In genomic region chr14:77064535-77065178, GRCh38 we compare ENCODE assay signal across 30 cellular contexts. TPM values are rescaled to one million over a fixed set of nuclear protein-coding genes. Genes with fewer than 3 reads are reported as not detected.
A peak's percentile ranks its signal among the peaks of the same experiment; 100 is the strongest.
DNase-seq lines count a peak whose midpoint lies in the region; ATAC-seq and TF ChIP-seq lines count a peak whose summit lies in the region.
"Had no signal": no experiment of that assay in that cellular context is flagged by ENCODE, and none has a peak within 500 bp of the region (broad histone marks: within the 10 kb centered on the region; RNA-seq: fewer than 3 reads in every experiment).

No MANE protein-coding gene starts in this region.

- H3K27ac Mint-ChIP-seq in stimulated activated naive CD8-positive, alpha-beta T cell treated with anti-CD3 and anti-CD28 coated beads, Interleukin-15, amount 100 ng/mL, for 72 hours: no peak overlapping the region
- peak overlapping the region; percentile 7 to 94 (median 70) for H3K27ac Mint-ChIP-seq in brain
- H3K27ac Mint-ChIP-seq: activated B cell treated with CpG ODN at 0.5 μM for 24 hours, B cell had no signal

- peaks cover 17% of the 10 kb centered on the region for H3K27me3 Mint-ChIP-seq in stimulated activated naive CD8-positive, alpha-beta T cell treated with anti-CD3 and anti-CD28 coated beads, Interleukin-15, amount 100 ng/mL, for 72 hours
- peaks cover 4% of the 10 kb centered on the region for H3K27me3 Mint-ChIP-seq in brain
- H3K27me3 Mint-ChIP-seq: B cell had no signal

- H3K9me3 Mint-ChIP-seq in stimulated activated naive CD8-positive, alpha-beta T cell treated with anti-CD3 and anti-CD28 coated beads, Interleukin-15, amount 100 ng/mL, for 72 hours: no peaks in the 10 kb centered on the region
- peaks cover 0 to 2% (median 0%) of the 10 kb centered on the region in 5 experiments for H3K9me3 Mint-ChIP-seq in brain
- H3K9me3 Mint-ChIP-seq: activated B cell treated with CpG ODN at 0.5 μM for 24 hours; activated CD4-positive, alpha-beta T cell treated with anti-CD3 and anti-CD28 coated beads, Interleukin-2, amount 10 ng/mL, durations not matched to agents 7 days and 5 days; central memory CD8-positive, alpha-beta T cell; neural crest cell had no signal

- TF ChIP-seq CTCF in brain (conservative IDR thresholded peaks at IDR 0.05): no peak

- no peak for DNase-seq in stimulated activated naive CD8-positive, alpha-beta T cell treated with anti-CD3 and anti-CD28 coated beads, Interleukin-15, amount 100 ng/mL, for 72 hours
- no peak for DNase-seq in stimulated activated naive CD8-positive, alpha-beta T cell treated with anti-CD3 and anti-CD28 coated beads, Interleukin-15, Interleukin-2, amounts not matched to agents 100 U/mL and 50 U/mL, for 24 hours
- DNase-seq in myocyte (ENCODE audit: low read depth) (peak; percentile 77), NCI-H1105 (lab: John Stamatoyannopoulos, UW) (no peak), NCI-H774 (lab: John Stamatoyannopoulos, UW) (no peak)
- DNase-seq: ACHN; activated B cell treated with CpG ODN at 0.5 μM for 24 hours; activated CD4-positive, alpha-beta T cell treated with anti-CD3 and anti-CD28 coated beads, Interleukin-2, amount 10 ng/mL, durations not matched to agents 7 days and 5 days; activated T-cell treated with anti-CD3 and anti-CD28 coated beads, Interleukin-2, amount 50 U/mL, for 1 hour; DMS79; esophagus squamous epithelium; foreskin melanocyte; Kasumi-1; MV-4-11; NCI-H1436 treated with DMSO at 0.1 percent for 48 hours; NCI-H526; PC-3; retina; SK-N-SH; stimulated activated CD4-positive, alpha-beta T cell treated with anti-CD3 and anti-CD28 coated beads, Interleukin-1b, Interleukin-23, amount 100 ng/mL, for 48 hours; stomach had no signal

- peak; percentile 33 for ATAC-seq in stimulated activated naive CD8-positive, alpha-beta T cell treated with anti-CD3 and anti-CD28 coated beads, Interleukin-15, amount 100 ng/mL, for 72 hours
- no peak for ATAC-seq in stimulated activated naive CD8-positive, alpha-beta T cell treated with anti-CD3 and anti-CD28 coated beads, Interleukin-15, Interleukin-2, amounts not matched to agents 100 U/mL and 50 U/mL, for 24 hours
- ATAC-seq in HG03378 (IDR thresholded peaks at IDR 0.05; ENCODE audit: unreplicated experiment) (no peak), HG03097 (IDR thresholded peaks at IDR 0.05; ENCODE audit: low FRiP score, unreplicated experiment) (no peak)
- ATAC-seq: HCT116, HepG2, PC-3, Right ventricle myocardium inferior had no signal

- no peaks in the 10 kb centered on the region for H3K36me3 Mint-ChIP-seq in brain

- H3K4me3 Mint-ChIP-seq in stimulated activated naive CD8-positive, alpha-beta T cell treated with anti-CD3 and anti-CD28 coated beads, Interleukin-15, amount 100 ng/mL, for 72 hours: no peak overlapping the region
- peak overlapping the region in 1 of 5 experiments; percentile 33 for H3K4me3 Mint-ChIP-seq in brain
- H3K4me3 Mint-ChIP-seq: activated B cell treated with CpG ODN at 0.5 μM for 24 hours; activated CD4-positive, alpha-beta T cell treated with anti-CD3 and anti-CD28 coated beads, Interleukin-2, amount 10 ng/mL, durations not matched to agents 7 days and 5 days; central memory CD8-positive, alpha-beta T cell; neural crest cell had no signal

- peaks cover 7% of the 10 kb centered on the region for H3K4me1 Mint-ChIP-seq in stimulated activated naive CD8-positive, alpha-beta T cell treated with anti-CD3 and anti-CD28 coated beads, Interleukin-15, amount 100 ng/mL, for 72 hours
- peaks cover 79% of the 10 kb centered on the region for H3K4me1 Mint-ChIP-seq in brain
- H3K4me1 Mint-ChIP-seq: central memory CD8-positive, alpha-beta T cell had no signal

RNA-seq across cellular contexts. Expression of gene CIPC, which starts 33.4 kb away (rescaled TPM):
- polyA plus RNA-seq in brain (ENCODE audit: insufficient read depth, low read depth, low replicate concordance): 18.4 TPM
- total RNA-seq in myocyte: 30.7 and 42.9 TPM in 2 replicates
- polyA plus RNA-seq in myocyte (2012): 12.4 TPM

RNA-seq across cellular contexts. Expression of gene IRF2BPL, which starts 36.1 kb away (rescaled TPM):
- 49.8 TPM for polyA plus RNA-seq in brain (ENCODE audit: insufficient read depth, low read depth, low replicate concordance)
- total RNA-seq in myocyte: 78.2 and 114 TPM in 2 replicates
- 43.7 TPM for polyA plus RNA-seq in myocyte (2012)

Comparison
In these comparisons a context has a peak if more than half of its experiments do, and no peak if none do; other contexts are left out.
1. H3K27ac Mint-ChIP-seq: peak in brain (5 of 5); none in stimulated activated naive CD8-positive, alpha-beta T cell treated with anti-CD3 and anti-CD28 coated beads, Interleukin-15, amount 100 ng/mL, for 72 hours (0 of 2).